In the genomic region with DNA sequence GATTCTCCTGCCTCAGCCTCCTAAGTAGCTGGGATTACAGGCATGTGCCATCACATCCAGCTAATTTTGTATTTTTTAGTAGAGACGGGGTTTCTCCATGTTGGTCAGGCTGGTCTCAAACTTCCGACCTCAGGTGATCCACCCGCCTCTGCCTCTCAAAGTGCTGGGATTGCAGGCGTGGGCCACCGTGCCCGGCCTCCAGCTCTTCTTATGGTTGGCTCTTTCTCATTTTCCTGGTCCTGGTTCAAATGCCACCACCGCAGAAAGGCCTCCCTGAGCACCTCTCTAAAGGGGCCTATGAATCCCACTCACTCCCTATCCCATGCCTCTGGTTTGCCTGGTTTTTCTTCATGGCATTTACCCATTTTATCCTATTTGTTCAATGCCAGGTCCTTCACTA, we compare ENCODE assay signal across 8 cellular contexts. TPM values are rescaled to one million over a fixed set of nuclear protein-coding genes. Genes with fewer than 3 reads are reported as not detected.
A peak's percentile ranks its signal among the peaks of the same experiment; 100 is the strongest.
DNase-seq lines count a peak whose midpoint lies in the region; ATAC-seq and TF ChIP-seq lines count a peak whose summit lies in the region.
"Not testable (repeated sequence)": the region's sequence is repeated elsewhere in the genome, so short reads cannot be mapped to it uniquely, and the experiment has no call there.

No MANE protein-coding gene starts in this region.

- H3K9ac ChIP-seq in neural progenitor cell: not testable (repeated sequence)

- H3K4me1 ChIP-seq in neural progenitor cell: peaks cover 12% of the 10 kb centered on the region

- not testable (repeated sequence) for H3K36me3 Mint-ChIP-seq in IgD-negative memory B cell; stimulated activated memory B cell treated with anti-CD40 and anti-IgM and Interleukin-4, amounts not matched to agents 10 μg/mL and 1 μg/mL and 100 μg/mL, for 72 hours
- peaks cover 19% of the 10 kb centered on the region for H3K36me3 Mint-ChIP-seq in activated B cell treated with CpG ODN at 0.5 μM for 24 hours (ENCODE audit: low read depth)
- peaks cover 46% of the 10 kb centered on the region for H3K36me3 Mint-ChIP-seq in central memory CD8-positive, alpha-beta T cell (ENCODE audit: insufficient read depth)
- H3K36me3 Mint-ChIP-seq in neural progenitor cell: peaks cover 11% of the 10 kb centered on the region

- intact Hi-C loops in activated B cell treated with CpG ODN at 0.5 μM for 24 hours (cut with micrococcal nuclease): not testable (repeated sequence)

- ATAC-seq in activated B cell treated with CpG ODN at 0.5 μM for 24 hours (ENCODE audit: low read depth); central memory CD8-positive, alpha-beta T cell (replicated peaks; ENCODE audit: extremely low read depth, poor library complexity, severe bottlenecking); stimulated activated memory B cell treated with anti-CD40 and anti-IgM and Interleukin-4, amounts not matched to agents 10 μg/mL and 1 μg/mL and 100 μg/mL, for 72 hours: not testable (repeated sequence)

- peaks cover 28 to 34% (median 32%) of the 10 kb centered on the region in 3 donors for H3K4me1 Mint-ChIP-seq in IgD-negative memory B cell
- peaks cover 49% of the 10 kb centered on the region for H3K4me1 Mint-ChIP-seq in activated B cell treated with CpG ODN at 0.5 μM for 24 hours
- H3K4me1 Mint-ChIP-seq in central memory CD8-positive, alpha-beta T cell: peaks cover 50% of the 10 kb centered on the region
- H3K4me1 Mint-ChIP-seq in neural progenitor cell: peaks cover 42% of the 10 kb centered on the region
- H3K4me1 Mint-ChIP-seq in stimulated activated memory B cell treated with anti-CD40 and anti-IgM and Interleukin-4, amounts not matched to agents 10 μg/mL and 1 μg/mL and 100 μg/mL, for 72 hours: peaks cover 58% of the 10 kb centered on the region

- peaks cover 35% of the 10 kb centered on the region for H3F3A ChIP-seq in neural progenitor cell (ENCODE audit: low read depth)

- not testable (repeated sequence) for DNase-seq in activated B cell treated with CpG ODN at 0.5 μM for 24 hours; central memory CD8-positive, alpha-beta T cell (ENCODE audit: low spot score in 2 of 2); neural progenitor cell (ENCODE audit: low spot score)
- peak; percentile 28 for DNase-seq in activated effector memory CD4-positive, alpha-beta T cell treated with anti-CD3 and anti-CD28 coated beads, Interleukin-2, amount 50 U/mL, for 16 hours
- DNase-seq in mesenteric fat pad (ENCODE audit: low spot score): peak; percentile 81

- POLR2A ChIA-PET in activated B cell treated with CpG ODN at 0.5 μM for 24 hours (lab: Charles Lee): interaction anchor here (0.7 to 20.6 kb wide), 3 partner anchors 10 to 15 kb away, joined by 3 to 590 read pairs (median 174); partner anchors contain the start of gene UBC

- peak overlapping the region in 2 of 3 donors; percentile 97 to 100 for H3K27ac Mint-ChIP-seq in IgD-negative memory B cell
- H3K27ac Mint-ChIP-seq in activated B cell treated with CpG ODN at 0.5 μM for 24 hours: peak overlapping the region; percentile 35
- peak overlapping the region; percentile 100 for H3K27ac Mint-ChIP-seq in central memory CD8-positive, alpha-beta T cell (ENCODE audit: low read depth)
- peak overlapping the region; percentile 9 for H3K27ac Mint-ChIP-seq in neural progenitor cell
- peak overlapping the region; percentile 93 for H3K27ac Mint-ChIP-seq in stimulated activated memory B cell treated with anti-CD40 and anti-IgM and Interleukin-4, amounts not matched to agents 10 μg/mL and 1 μg/mL and 100 μg/mL, for 72 hours

- H3K79me2 ChIP-seq in neural progenitor cell (ENCODE audit: low read depth): not testable (repeated sequence)

- not testable (repeated sequence) for H3K9me3 ChIP-seq in neural progenitor cell (ENCODE audit: low read depth)

- H3K4me2 ChIP-seq in neural progenitor cell: not testable (repeated sequence)

- TF ChIP-seq CTCF in 22Rv1 (IDR thresholded peaks at IDR 0.05); activated B cell treated with CpG ODN at 0.5 μM for 24 hours (IDR thresholded peaks at IDR 0.05); neural progenitor cell (IDR thresholded peaks at IDR 0.05): not testable (repeated sequence)

- not testable (repeated sequence) for H3K27me3 ChIP-seq in neural progenitor cell

- not testable (repeated sequence) for H3K36me3 ChIP-seq in neural progenitor cell

- H3K9me3 Mint-ChIP-seq in IgD-negative memory B cell; activated B cell treated with CpG ODN at 0.5 μM for 24 hours; central memory CD8-positive, alpha-beta T cell; stimulated activated memory B cell treated with anti-CD40 and anti-IgM and Interleukin-4, amounts not matched to agents 10 μg/mL and 1 μg/mL and 100 μg/mL, for 72 hours: not testable (repeated sequence)
- peaks cover 18% of the 10 kb centered on the region for H3K9me3 Mint-ChIP-seq in neural progenitor cell

- CTCF ChIA-PET in activated B cell treated with CpG ODN at 0.5 μM for 24 hours (lab: Charles Lee): interaction anchor here (4.0 kb wide), 1 partner anchor 15 kb away, joined by 23 read pairs; no protein-coding TSS in a partner anchor

- peak overlapping the region; percentile 88; the same call in 1 of the 2 replicates for H3K27ac ChIP-seq in 22Rv1
- not testable (repeated sequence) for H3K27ac ChIP-seq in neural progenitor cell

- H3K4me3 ChIP-seq in neural progenitor cell: not testable (repeated sequence)

- not testable (repeated sequence) for H4K20me1 ChIP-seq in neural progenitor cell (ENCODE audit: low read depth)

- H2AFZ ChIP-seq in neural progenitor cell (replicated peaks): not testable (repeated sequence)

- peak overlapping the region in 2 of 4 donors; percentile 68 to 85 for H3K4me3 Mint-ChIP-seq in IgD-negative memory B cell
- not testable (repeated sequence) for H3K4me3 Mint-ChIP-seq in activated B cell treated with CpG ODN at 0.5 μM for 24 hours; central memory CD8-positive, alpha-beta T cell; neural progenitor cell; stimulated activated memory B cell treated with anti-CD40 and anti-IgM and Interleukin-4, amounts not matched to agents 10 μg/mL and 1 μg/mL and 100 μg/mL, for 72 hours

- H3K27me3 Mint-ChIP-seq in IgD-negative memory B cell; activated B cell treated with CpG ODN at 0.5 μM for 24 hours; stimulated activated memory B cell treated with anti-CD40 and anti-IgM and Interleukin-4, amounts not matched to agents 10 μg/mL and 1 μg/mL and 100 μg/mL, for 72 hours: not testable (repeated sequence)
- peaks cover 13% of the 10 kb centered on the region for H3K27me3 Mint-ChIP-seq in central memory CD8-positive, alpha-beta T cell
- H3K27me3 Mint-ChIP-seq in neural progenitor cell (ENCODE audit: insufficient read depth, low read depth): peaks cover 42% of the 10 kb centered on the region

RNA-seq across cellular contexts. Expression of gene UBC, which starts 11.3 kb away (rescaled TPM):
- 1,893 TPM for polyA plus RNA-seq in IgD-negative memory B cell
- total RNA-seq in activated B cell treated with CpG ODN at 0.5 μM for 24 hours (847 and 865 TPM in 2 replicates), mesenteric fat pad (1,241 TPM), neural progenitor cell (ENCODE audit: low replicate concordance) (857 and 897 TPM in 2 replicates)

Comparison
In these comparisons a context has a peak if more than half of its experiments do, and no peak if none do; other contexts are left out.
1. H3K27ac Mint-ChIP-seq: peak in every context shown above with its lines; median percentile 100 in central memory CD8-positive, alpha-beta T cell; 98 in IgD-negative memory B cell; 93 in stimulated activated memory B cell treated with anti-CD40 and anti-IgM and Interleukin-4, amounts not matched to agents 10 μg/mL and 1 μg/mL and 100 μg/mL, for 72 hours; 35 in activated B cell treated with CpG ODN at 0.5 μM for 24 hours; 9 in neural progenitor cell.